ENCODE assay signal across 8 cellular contexts in genomic region chr12:25957898-25958253, GRCh38. TPM values are rescaled to one million over a fixed set of nuclear protein-coding genes. Genes with fewer than 3 reads are reported as not detected.
A peak's percentile ranks its signal among the peaks of the same experiment; 100 is the strongest.
DNase-seq lines count a peak whose midpoint lies in the region; ATAC-seq, FAIRE-seq and TF ChIP-seq lines count a peak whose summit lies in the region.

No MANE protein-coding gene starts in this region.

- H3K4me1 ChIP-seq in Loucy (ENCODE audit: insufficient read depth, low read length, poor library complexity, severe bottlenecking) (peaks cover 18% of the 10 kb centered on the region), left lung (peaks cover 9 to 23% of the 10 kb centered on the region in 2 donors), subcutaneous abdominal adipose tissue (ENCODE audit: control insufficient read depth in 5 of 5, insufficient read depth in 5 of 5, low read length in 5 of 5) (peaks cover 0 to 28% (median 20%) of the 10 kb centered on the region in 5 donors)

- H3K27me3 ChIP-seq in Loucy (ENCODE audit: insufficient read depth, low read length, poor library complexity, severe bottlenecking) (no peaks in the 10 kb centered on the region), bronchial epithelial cell (ENCODE audit: control insufficient read depth, insufficient read depth, low read length) (no peaks in the 10 kb centered on the region), left lung (peaks cover 0 to 41% of the 10 kb centered on the region in 2 donors), subcutaneous abdominal adipose tissue (ENCODE audit: control insufficient read depth in 5 of 5, insufficient read depth in 4 of 5, low read length in 5 of 5) (no peaks in the 10 kb centered on the region)

- H3K9ac ChIP-seq in Loucy (ENCODE audit: low read depth, low read length, poor library complexity, severe bottlenecking) (peak overlapping the region; percentile 72), subcutaneous abdominal adipose tissue (ENCODE audit: low read length in 5 of 5) (peak overlapping the region; percentile 31 to 86 (median 77))

- H4K20me1 ChIP-seq in Loucy (ENCODE audit: insufficient read depth, low read length, poor library complexity, severe bottlenecking) = peaks cover 3% of the 10 kb centered on the region

- TF ChIP-seq CTCF in Loucy (conservative IDR thresholded peaks at IDR 0.05; ENCODE audit: low read length) = no peak
- TF ChIP-seq CTCF in bronchial epithelial cell (IDR thresholded peaks at IDR 0.05; ENCODE audit: insufficient read depth, low read length, severe bottlenecking) = no peak
- no peak for TF ChIP-seq CTCF in left lung (IDR thresholded peaks at IDR 0.05)

- H3K4me3 ChIP-seq in Loucy (ENCODE audit: low read length, poor library complexity, severe bottlenecking) (peak overlapping the region; percentile 89), bronchial epithelial cell (ENCODE audit: low read depth, low read length) (peak overlapping the region; percentile 66), left lung (peak overlapping the region; percentile 50 to 53), subcutaneous abdominal adipose tissue (ENCODE audit: low read depth in 1 of 5, low read length in 5 of 5) (peak overlapping the region; percentile 69 to 80 (median 74))

- peak overlapping the region; percentile 64 for H3K4me2 ChIP-seq in Loucy (ENCODE audit: low read depth, low read length, poor library complexity, severe bottlenecking)

- DNase-seq in NCI-H1105 treated with DMSO at 0.1 percent for 48 hours (lab: John Stamatoyannopoulos, UW) (peak; percentile 38), NCI-H1105 (lab: John Stamatoyannopoulos, UW) (no peak), bronchial epithelial cell (ENCODE audit: low read depth) (peak; percentile 86), left lung (no peak)

- peaks cover 10% of the 10 kb centered on the region for H3K79me2 ChIP-seq in Loucy (ENCODE audit: insufficient read depth, low read length)

- intact Hi-C loops in left lung (cut with DNase I) = no loop called here

- no peak for FAIRE-seq in bronchial epithelial cell (lab: Jason Lieb, UNC)

- H3K9me2 ChIP-seq in Loucy (replicated peaks; ENCODE audit: low read depth, low read length) = no peaks in the 10 kb centered on the region

- H3K27ac ChIP-seq in left lung = peak overlapping the region; percentile 88 to 95
- peak overlapping the region; percentile 85 for H3K27ac ChIP-seq in subcutaneous abdominal adipose tissue (ENCODE audit: low read depth, low read length)

- H3K9me3 ChIP-seq in Loucy (ENCODE audit: insufficient read depth, low read depth, low read length) (no peaks in the 10 kb centered on the region), left lung (no peaks in the 10 kb centered on the region), subcutaneous abdominal adipose tissue (ENCODE audit: control insufficient read depth in 5 of 5, low read length in 5 of 5) (no peaks in the 10 kb centered on the region)

- peak overlapping the region; percentile 79 for H2AFZ ChIP-seq in Loucy (ENCODE audit: low read length)

- H3K36me3 ChIP-seq in Loucy (ENCODE audit: insufficient read depth, low read length) = no peaks in the 10 kb centered on the region
- H3K36me3 ChIP-seq in bronchial epithelial cell (ENCODE audit: control insufficient read depth, insufficient read depth, low read length) = no peaks in the 10 kb centered on the region
- no peaks in the 10 kb centered on the region for H3K36me3 ChIP-seq in left lung
- H3K36me3 ChIP-seq in subcutaneous abdominal adipose tissue (ENCODE audit: control insufficient read depth in 5 of 5, insufficient read depth in 5 of 5, low read length in 5 of 5) = peaks cover 0 to 8% (median 0%) of the 10 kb centered on the region in 5 donors

- ATAC-seq in left lung (peak; percentile 21), HG03025 (IDR thresholded peaks at IDR 0.05; ENCODE audit: low FRiP score, unreplicated experiment) (no peak), GM19023 (IDR thresholded peaks at IDR 0.05; ENCODE audit: unreplicated experiment) (no peak)

- no peaks in the 10 kb centered on the region for H3F3A ChIP-seq in Loucy (ENCODE audit: low read depth)

RNA-seq across cellular contexts. Expression of gene RASSF8, which starts 0.6 kb away (rescaled TPM):
- total RNA-seq in bronchial epithelial cell (14.3 and 19.0 TPM in 2 replicates), left lung (10 to 100 TPM; 39.1 to 45.3 TPM)

Comparison
In these comparisons a context has a peak if more than half of its experiments do, and no peak if none do; other contexts are left out.
1. DNase-seq: peak in NCI-H1105 treated with DMSO at 0.1 percent for 48 hours (single experiment) and bronchial epithelial cell (single experiment); none in NCI-H1105 (single experiment) and left lung (0 of 2).
2. Peak in every context shown above with its lines, with median percentiles within 50 percentile points of each other: H3K4me3 ChIP-seq.